ENCODE assay signal across 1 cellular context in the genomic region with DNA sequence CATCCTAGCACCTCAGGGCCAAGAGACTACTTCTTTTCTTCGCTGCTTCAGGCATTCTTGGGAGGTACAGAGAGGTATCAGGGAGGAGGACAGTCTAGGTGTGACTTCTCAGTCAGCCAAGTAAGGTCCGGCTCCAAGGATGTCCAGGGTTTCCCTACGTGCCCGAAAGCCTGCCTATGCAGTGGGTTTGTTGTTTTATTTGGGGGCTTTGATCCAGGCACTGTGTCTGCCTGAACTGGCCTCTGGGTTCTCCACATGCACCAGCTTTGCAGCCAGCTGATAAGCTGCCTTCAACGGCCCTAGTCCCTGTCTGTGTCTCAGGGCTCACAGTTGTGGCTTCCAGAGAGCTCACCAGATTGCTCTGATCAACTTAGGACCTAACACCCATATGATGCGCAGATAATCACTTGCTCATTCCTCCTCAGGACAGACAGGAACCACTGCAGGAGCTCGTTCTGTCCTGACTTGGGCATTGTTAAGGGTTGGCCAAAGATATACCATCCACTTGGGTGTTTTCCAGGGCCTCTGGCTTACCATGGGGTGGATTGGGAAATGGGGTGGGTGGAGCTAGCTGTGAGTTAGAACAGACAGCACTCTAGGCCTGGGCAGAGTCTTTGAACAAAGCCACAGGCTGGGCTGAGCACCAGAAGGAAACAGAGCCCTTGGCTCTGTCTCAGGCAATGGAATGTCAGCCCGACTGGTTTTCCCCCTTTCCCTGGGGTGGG.
TF ChIP-seq lines count a peak whose summit lies in the region.

No MANE protein-coding gene starts in this region.

TF ChIP-seq in IMR-90, 13 proteins besides CTCF, POLR2A, EP300 and RAD21 (continued from another document):
- no peak for TF ChIP-seq USF2 (IDR thresholded peaks at IDR 0.05; ENCODE audit: low read depth, low read length)
- no peak for TF ChIP-seq RFX5 (IDR thresholded peaks at IDR 0.05; ENCODE audit: low read depth, low read length)
- TF ChIP-seq MAZ (IDR thresholded peaks at IDR 0.05; ENCODE audit: borderline replicate concordance, low read depth, low read length): no peak
- no peak for TF ChIP-seq CEBPB (IDR thresholded peaks at IDR 0.05; ENCODE audit: low read depth, low read length)
- no peak for TF ChIP-seq MXI1 (IDR thresholded peaks at IDR 0.05; ENCODE audit: borderline replicate concordance, low read depth, low read length)
- no peak for TF ChIP-seq CHD1 (IDR thresholded peaks at IDR 0.05; ENCODE audit: low read depth, low read length)
- no peak for TF ChIP-seq SMC3 (IDR thresholded peaks at IDR 0.05; ENCODE audit: low read depth, low read length)
- TF ChIP-seq RCOR1 (IDR thresholded peaks at IDR 0.05; ENCODE audit: insufficient replicate concordance, low read length): no peak
TF ChIP-seq in IMR-90: peak in this region for 0.
